3 cellular contexts compared by ENCODE assay signal in genomic region chr3:53975382-53975781, GRCh38.
"Had no signal": no experiment of that assay in that cellular context is flagged by ENCODE, and none has a peak within 500 bp of the region (broad histone marks: within the 10 kb centered on the region; RNA-seq: fewer than 3 reads in every experiment).

No MANE protein-coding gene starts in this region.

- DNase-seq: GDM1, GF-D8 had no signal

- ATAC-seq: GM12878 had no signal

- H3K4me3 ChIP-seq: GM12878 had no signal
